ENCODE assay signal across 8 cellular contexts in genomic region chr6:90397929-90398674, GRCh38.
DNase-seq lines count a peak whose midpoint lies in the region; ATAC-seq, FAIRE-seq and TF ChIP-seq lines count a peak whose summit lies in the region.

No MANE protein-coding gene starts in this region.

- H3K9me3 ChIP-seq in K562 (replicated peaks; ENCODE audit: control insufficient read depth, insufficient read depth, low read depth, low read length) (no peaks in the 10 kb centered on the region), testis (no peaks in the 10 kb centered on the region), aorta (ENCODE audit: control insufficient read depth, low read length) (no peaks in the 10 kb centered on the region)

- no peak overlapping the region for H2AFZ ChIP-seq in K562 (ENCODE audit: low read depth, low read length)

- H3K27ac ChIP-seq in K562 (ENCODE audit: extremely low read depth, low read depth, low read length) (no peak overlapping the region), testis (no peak overlapping the region), aorta (ENCODE audit: low read depth in 1 of 2, low read length in 2 of 2) (no peak overlapping the region)

- H3K27me3 ChIP-seq in K562 (ENCODE audit: control insufficient read depth in 2 of 2, insufficient read depth in 2 of 2, low read length in 2 of 2) = no peaks in the 10 kb centered on the region; a peak in 1 of 5 replicates
- H3K27me3 ChIP-seq in testis = no peaks in the 10 kb centered on the region
- peaks cover 0 to 2% of the 10 kb centered on the region in 2 donors for H3K27me3 ChIP-seq in aorta (ENCODE audit: control insufficient read depth in 1 of 2, insufficient read depth in 2 of 2, low read length in 1 of 2)

- TF ChIP-seq EP300 in K562 (IDR thresholded peaks at IDR 0.05; ENCODE audit: low read length) = no peak

- no peaks in the 10 kb centered on the region for H3K36me3 ChIP-seq in K562 (ENCODE audit: control insufficient read depth, insufficient read depth, low read length)
- H3K36me3 ChIP-seq in testis (ENCODE audit: low read depth, missing control alignments) = no peaks in the 10 kb centered on the region
- no peaks in the 10 kb centered on the region for H3K36me3 ChIP-seq in aorta (ENCODE audit: control insufficient read depth in 1 of 2, insufficient read depth in 2 of 2, low read length in 1 of 2)

- DNase-seq in T-helper 9 cell = peak; percentile 65
- DNase-seq in K562 (ENCODE audit: extremely low read depth in 1 of 4, low spot score in 3 of 4) = peak in 1 of 4 experiments; percentile 41
- DNase-seq in stimulated activated CD4-positive, alpha-beta T cell treated with anti-CD3 and anti-CD28 coated beads, Interleukin-4, amount 100 ng/mL, for 24 hours = peak; percentile 93
- DNase-seq in testis = no peak
- no peak for DNase-seq in NCI-H1092 treated with DMSO at 0.1 percent for 48 hours (lab: John Stamatoyannopoulos, UW)
- DNase-seq in aorta = no peak

- no peaks in the 10 kb centered on the region; the same call in 1 of the 2 replicates for H4K20me1 ChIP-seq in K562 (replicated peaks; ENCODE audit: control insufficient read depth, insufficient read depth, low read length)

- no TSS peak for BruUV-seq in K562 (replicated peaks; lab: Mats Ljungman, UMichigan)

- H3K4me1 ChIP-seq in K562 (replicated peaks in 1 of 2; ENCODE audit: control insufficient read depth in 2 of 2, insufficient read depth in 2 of 2, low read length in 2 of 2) (peaks cover 18 to 26% of the 10 kb centered on the region in 2 experiments; a peak in 3 of 5 replicates), testis (no peaks in the 10 kb centered on the region), aorta (ENCODE audit: control insufficient read depth in 1 of 2, insufficient read depth in 2 of 2, low read length in 2 of 2) (peaks cover 0 to 2% of the 10 kb centered on the region in 2 donors)

- H3K4me3 ChIP-seq in K562 = no peak overlapping the region
- H3K4me3 ChIP-seq in testis = no peak overlapping the region
- H3K4me3 ChIP-seq in aorta (ENCODE audit: low read length in 2 of 2) = no peak overlapping the region

- ATAC-seq in GM21737 (IDR thresholded peaks at IDR 0.05; ENCODE audit: unreplicated experiment) = peak; percentile 56
- no peak; the same call in 2 of the 3 replicates for ATAC-seq in K562
- ATAC-seq in GM19455 (IDR thresholded peaks at IDR 0.05; ENCODE audit: unreplicated experiment) = no peak
- no peak for ATAC-seq in aorta (ENCODE audit: low FRiP score)

- TF ChIP-seq CTCF in K562 (IDR thresholded peaks at IDR 0.05 in 2 of 3, conservative IDR thresholded peaks at IDR 0.05 in 1 of 3; ENCODE audit: insufficient read depth in 2 of 3, low read depth in 1 of 3, low read length in 3 of 3) (no peak), testis (IDR thresholded peaks at IDR 0.05) (no peak)

- in situ Hi-C loops in K562 (cut with MboI) = no loop called here

- H3K9ac ChIP-seq in K562 (ENCODE audit: insufficient read depth in 1 of 2, low read depth in 2 of 2, low read length in 2 of 2) = peak overlapping the region in 1 of 2 experiments; percentile 20; a peak in 1 of 4 replicates

- no peaks in the 10 kb centered on the region for H3K79me2 ChIP-seq in K562 (ENCODE audit: control insufficient read depth, insufficient read depth, low read length)

- 13% methylated on average over 5 of the region's 5 CpGs for WGBS in K562 (ENCODE audit: insufficient coverage, low coverage, missing lambda C conversion rate)
- WGBS in testis, 2 donors = 74 to 79% methylated on average over 5 of the region's 5 CpGs
- 71 to 74% methylated on average over 5 of the region's 5 CpGs for WGBS in aorta, 2 donors

- H3K9me1 ChIP-seq in K562 (ENCODE audit: control insufficient read depth, insufficient read depth, low read length) = no peaks in the 10 kb centered on the region

- H3K4me2 ChIP-seq in K562 (ENCODE audit: insufficient read depth, low read length) = no peak overlapping the region

- TF ChIP-seq POLR2A in K562 (conservative IDR thresholded peaks at IDR 0.05) (no peak), testis (IDR thresholded peaks at IDR 0.05) (no peak)

- FAIRE-seq in K562 (lab: Jason Lieb, UNC) = peak; percentile 42

- intact Hi-C loops in K562 (cut with micrococcal nuclease) (loop anchor here (5.0 to 10.0 kb wide), 2 partner anchors 183 to 456 kb away; no protein-coding TSS in a partner anchor), testis (cut with DNase I; ENCODE audit: low total_unique reads) (no loop called here), aorta (cut with DNase I) (no loop called here)

- TF ChIP-seq RAD21 in K562 (CRISPR knock-in tag; conservative IDR thresholded peaks at IDR 0.05 in 1 of 2, IDR thresholded peaks at IDR 0.05 in 1 of 2) = no peak

- CTCF ChIA-PET in K562 (lab: Yijun Ruan, JAX; ENCODE audit: low intra/inter-chr PET ratio) = no interaction called here

- POLR2A ChIA-PET in K562 (lab: Yijun Ruan, JAX) = interaction anchor here (0.8 to 1.5 kb wide), 4 partner anchors 13 to 36 kb away, joined by 3 to 4 read pairs (median 3); no protein-coding TSS in a partner anchor

TF ChIP-seq in K562, 482 proteins besides CTCF, POLR2A, EP300 and RAD21:
- TF ChIP-seq MAFG (tag; conservative IDR thresholded peaks at IDR 0.05) (0 out of 2 replicates have a peak, but pooled peaks have one; percentile 5), POLR3A (IDR thresholded peaks at IDR 0.05; ENCODE audit: borderline replicate concordance, extremely low read depth, insufficient read depth, insufficient read length) (no peak), RBBP5 (IDR thresholded peaks at IDR 0.05; ENCODE audit: borderline replicate concordance, insufficient read depth, low read length, poor library complexity, severe bottlenecking) (no peak), ZNF778 (CRISPR knock-in tag; IDR thresholded peaks at IDR 0.05) (no peak), BHLHE40 (IDR thresholded peaks at IDR 0.05; ENCODE audit: low read length) (peak; percentile 22; the same call in 1 of the 2 replicates), FOXJ2 (tag; IDR thresholded peaks at IDR 0.05) (0 out of 2 replicates have a peak, but pooled peaks have one; percentile 65), MEIS2 (IDR thresholded peaks at IDR 0.05; ENCODE audit: partially characterized antibody) (peak; percentile 47), FOS (IDR thresholded peaks at IDR 0.05; ENCODE audit: extremely low read depth, insufficient read length) (peak; percentile 20), JUND (IDR thresholded peaks at IDR 0.05; ENCODE audit: borderline replicate concordance, low read depth, low read length) (peak; percentile 81; the same call in 1 of the 2 replicates), JUND (tag; IDR thresholded peaks at IDR 0.05; ENCODE audit: borderline replicate concordance, low read depth, low read length) (peak; percentile 80; the same call in 2 of the 3 replicates), HMG20B (CRISPR knock-in tag; IDR thresholded peaks at IDR 0.05) (no peak), MITF (IDR thresholded peaks at IDR 0.05) (no peak), ARID1B (IDR thresholded peaks at IDR 0.05) (peak; percentile 51), JUN (IDR thresholded peaks at IDR 0.05; ENCODE audit: borderline replicate concordance, low read depth, low read length) (peak; percentile 57; the same call in 1 of the 2 replicates), JUN (CRISPR knock-in tag; IDR thresholded peaks at IDR 0.05; ENCODE audit: borderline replicate concordance) (no peak), SMARCE1 (IDR thresholded peaks at IDR 0.05) (peak; percentile 54), ZBTB7A (IDR thresholded peaks at IDR 0.05; ENCODE audit: borderline replicate concordance, control insufficient read depth, low read depth, low read length) (peak; percentile 47; the same call in 1 of the 2 replicates), DPF2 (IDR thresholded peaks at IDR 0.05) (peak; percentile 46; the same call in 1 of the 2 replicates), NR3C1 (CRISPR knock-in tag; IDR thresholded peaks at IDR 0.05) (no peak), SMARCC2 (IDR thresholded peaks at IDR 0.05; ENCODE audit: low read depth) (peak; percentile 52; the same call in 1 of the 2 replicates), SMARCA4 (IDR thresholded peaks at IDR 0.05) (peak; percentile 57; the same call in 1 of the 2 replicates), ATF3 (IDR thresholded peaks at IDR 0.05) (peak; percentile 78), ATF3 (CRISPR knock-in tag; conservative IDR thresholded peaks at IDR 0.05) (no peak), ZNF316 (IDR thresholded peaks at IDR 0.05) (peak; percentile 41; the same call in 1 of the 2 replicates), DACH1 (IDR thresholded peaks at IDR 0.05; ENCODE audit: partially characterized antibody) (no peak), FOSL1 (tag; conservative IDR thresholded peaks at IDR 0.05) (peak; percentile 78)

Comparison
In these comparisons a context has a peak if more than half of its experiments do, and no peak if none do; other contexts are left out.
1. DNase-seq: peak in T-helper 9 cell (single experiment) and stimulated activated CD4-positive, alpha-beta T cell treated with anti-CD3 and anti-CD28 coated beads, Interleukin-4, amount 100 ng/mL, for 24 hours (single experiment); none in testis (single experiment), NCI-H1092 treated with DMSO at 0.1 percent for 48 hours (single experiment) and aorta (0 of 2).